In genomic region chr6:47792216-47792733, GRCh38 we compare ENCODE assay signal across 33 cellular contexts. TPM values are rescaled to one million over a fixed set of nuclear protein-coding genes. Genes with fewer than 3 reads are reported as not detected.
"Had no signal": no experiment of that assay in that cellular context is flagged by ENCODE, and none has a peak within 500 bp of the region (broad histone marks: within the 10 kb centered on the region; RNA-seq: fewer than 3 reads in every experiment).

No MANE protein-coding gene starts in this region.

- H3K27ac ChIP-seq: colonic mucosa, esophagus muscularis mucosa, left lung, neural progenitor cell, parathyroid adenoma, right atrium auricular region, sigmoid colon, spleen, thoracic aorta, transverse colon, upper lobe of right lung, vagina had no signal

- H3K79me2 ChIP-seq: parathyroid adenoma had no signal

- H3K9me3 ChIP-seq: colonic mucosa, esophagus muscularis mucosa, left lung, mucosa of descending colon, right atrium auricular region, sigmoid colon, spleen, thoracic aorta, transverse colon, upper lobe of right lung, vagina had no signal

- DNase-seq: colonic mucosa; effector CD8-positive, alpha-beta T cell; endodermal cell; foreskin melanocyte; hypothalamus; immature natural killer cell; islet precursor cell; left cardiac atrium; left lung; mesenchymal stem cell; mucosa of descending colon; naive B cell; sigmoid colon; spleen; stimulated activated CD4-positive, alpha-beta T cell treated with anti-CD3 and anti-CD28 coated beads, Interleukin-2, amount 100 ng/mL, for 48 hours; stimulated activated naive B cell treated with anti-CD40 and anti-IgM and Interleukin-4, amounts not matched to agents 10 μg/mL and 1 μg/mL and 100 μg/mL, for 72 hours; transverse colon; upper lobe of right lung had no signal

- H3K4me1 ChIP-seq: colonic mucosa, neural progenitor cell, parathyroid adenoma, vagina had no signal

- H3K4me2 ChIP-seq: neural progenitor cell had no signal

- H2AFZ ChIP-seq: neural progenitor cell, parathyroid adenoma had no signal

- H3K27me3 ChIP-seq: colonic mucosa, left lung, neural progenitor cell, right atrium auricular region, upper lobe of right lung, vagina had no signal

- H3K9ac ChIP-seq: neural progenitor cell, parathyroid adenoma had no signal

- H3K36me3 ChIP-seq: colonic mucosa, esophagus muscularis mucosa, left lung, neural progenitor cell, right atrium auricular region, sigmoid colon, spleen, thoracic aorta, transverse colon, upper lobe of right lung, vagina had no signal

- ATAC-seq: left cardiac atrium; left lung; mucosa of descending colon; natural killer cell treated with Interleukin-12 subunit alpha and Interleukin-12 subunit beta and Interleukin-15 and Interleukin-18, amount 100 ng/mL, for 72 hours; stimulated activated naive B cell treated with anti-CD40 and anti-IgM and Interleukin-4, amounts not matched to agents 10 μg/mL and 1 μg/mL and 100 μg/mL, for 72 hours; upper lobe of right lung had no signal

- H3K4me3 ChIP-seq: colonic mucosa, esophagus muscularis mucosa, left lung, mucosa of descending colon, neural progenitor cell, right atrium auricular region, sigmoid colon, spleen, thoracic aorta, transverse colon, upper lobe of right lung, vagina had no signal

RNA-seq across cellular contexts. Expression of gene OPN5, which starts 10.4 kb away (rescaled TPM):
- total RNA-seq: chondrocyte; colonic mucosa; endodermal cell; epithelial cell of proximal tubule; esophagus muscularis mucosa; fibroblast of lung; left cardiac atrium; left lung; lower leg skin; lung microvascular endothelial cell; mesothelial cell of epicardium; mucosa of descending colon; natural killer cell treated with Interleukin-12 subunit alpha and Interleukin-12 subunit beta and Interleukin-15 and Interleukin-18, amount 100 ng/mL, for 72 hours; progenitor cell of endocrine pancreas; right atrium auricular region; sigmoid colon; skeletal muscle tissue; spleen; thoracic aorta; transverse colon; upper lobe of right lung; vagina had no signal
- polyA plus RNA-seq: fibroblast of lung, immature natural killer cell, sigmoid colon, spleen had no signal
